Comparison of ENCODE assay signal across 29 cellular contexts in the genomic region with DNA sequence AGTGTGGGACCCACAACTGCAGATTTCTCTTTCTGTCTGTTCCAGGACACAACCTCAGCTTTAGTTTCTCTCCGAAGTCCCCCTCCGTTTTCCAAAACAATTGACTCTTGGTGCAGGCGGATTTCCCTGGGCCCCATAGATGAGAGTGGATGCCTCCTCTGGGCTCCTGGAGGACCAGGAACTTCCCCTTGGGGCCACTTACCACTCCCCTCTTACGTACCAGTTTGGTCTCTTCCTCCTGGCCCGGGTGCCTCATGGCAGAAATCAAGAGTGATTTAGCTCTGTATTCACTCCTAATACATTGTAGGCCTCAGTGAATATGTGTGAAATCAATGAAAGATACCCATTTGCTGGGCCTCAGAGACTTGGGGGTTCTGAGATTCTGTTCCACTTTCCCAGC.
"Had no signal": no experiment of that assay in that cellular context is flagged by ENCODE, and none has a peak within 500 bp of the region (broad histone marks: within the 10 kb centered on the region; RNA-seq: fewer than 3 reads in every experiment).

No MANE protein-coding gene starts in this region.

- H3K27me3 ChIP-seq: colonic mucosa, gastrocnemius medialis, ovary, sigmoid colon, suprapubic skin, transverse colon, upper lobe of right lung, uterus had no signal

- H3K9me3 ChIP-seq: colonic mucosa, gastrocnemius medialis, mucosa of descending colon, ovary, psoas muscle, sigmoid colon, suprapubic skin, transverse colon, upper lobe of right lung, uterus had no signal

- H3K27ac Mint-ChIP-seq: dendritic cell treated with granulocyte-macrophage colony-stimulating factor and Interleukin-4, amounts not matched to agents 40 ng/mL and 50 ng/mL, for 4 days; endodermal cell; mesothelial cell of epicardium; nephron progenitor cell had no signal

- H3K27me3 Mint-ChIP-seq: dendritic cell treated with granulocyte-macrophage colony-stimulating factor and Interleukin-4, amounts not matched to agents 40 ng/mL and 50 ng/mL, for 4 days; naive B cell; stimulated activated naive CD8-positive, alpha-beta T cell treated with anti-CD3 and anti-CD28 coated beads, Interleukin-15, amount 100 ng/mL, for 72 hours had no signal

- H3K9me3 Mint-ChIP-seq: dendritic cell treated with granulocyte-macrophage colony-stimulating factor and Interleukin-4, amounts not matched to agents 40 ng/mL and 50 ng/mL, for 4 days; endodermal cell; mesothelial cell of epicardium; naive B cell; nephron progenitor cell; stimulated activated effector memory CD8-positive, alpha-beta T cell treated with anti-CD3 and anti-CD28 coated beads, Interleukin-12 subunit alpha, Interleukin-12 subunit beta, amount 100 ng/mL, for 72 hours; stimulated activated naive CD8-positive, alpha-beta T cell treated with anti-CD3 and anti-CD28 coated beads, Interleukin-15, amount 100 ng/mL, for 72 hours had no signal

- ATAC-seq: esophagus mucosa; gastrocnemius medialis; left lobe of liver; mucosa of descending colon; psoas muscle; right cardiac atrium; stimulated activated effector memory CD8-positive, alpha-beta T cell treated with anti-CD3 and anti-CD28 coated beads, Interleukin-12 subunit alpha, Interleukin-12 subunit beta, amount 100 ng/mL, for 72 hours; stimulated activated naive CD8-positive, alpha-beta T cell treated with anti-CD3 and anti-CD28 coated beads, Interleukin-15, amount 100 ng/mL, for 72 hours; upper lobe of right lung had no signal

- H3K4me3 Mint-ChIP-seq: dendritic cell treated with granulocyte-macrophage colony-stimulating factor and Interleukin-4, amounts not matched to agents 40 ng/mL and 50 ng/mL, for 4 days; endodermal cell; mesothelial cell of epicardium; naive B cell; nephron progenitor cell; stimulated activated effector memory CD8-positive, alpha-beta T cell treated with anti-CD3 and anti-CD28 coated beads, Interleukin-12 subunit alpha, Interleukin-12 subunit beta, amount 100 ng/mL, for 72 hours; stimulated activated naive CD8-positive, alpha-beta T cell treated with anti-CD3 and anti-CD28 coated beads, Interleukin-15, amount 100 ng/mL, for 72 hours had no signal

- H3K4me1 Mint-ChIP-seq: mesothelial cell of epicardium, nephron progenitor cell had no signal

- H3K36me3 ChIP-seq: ovary, uterus had no signal

- DNase-seq: colonic mucosa; effector CD8-positive, alpha-beta T cell; endodermal cell; foreskin fibroblast; gastrocnemius medialis; kidney; mesenchymal stem cell; mucosa of descending colon; naive B cell; nephron progenitor cell; nucleus accumbens; ovary; posterior cingulate gyrus; psoas muscle; right cardiac atrium; sigmoid colon; stimulated activated CD4-positive, alpha-beta T cell treated with anti-CD3 and anti-CD28 coated beads, Interleukin-2, amount 100 ng/mL, for 24 hours; stimulated activated CD4-positive, alpha-beta T cell treated with anti-CD3 and anti-CD28 coated beads, Interleukin-4, amount 100 ng/mL, for 24 hours; stimulated activated naive CD8-positive, alpha-beta T cell treated with anti-CD3 and anti-CD28 coated beads, Interleukin-15, amount 100 ng/mL, for 72 hours; transverse colon; upper lobe of right lung; uterus had no signal

- H3K4me3 ChIP-seq: colonic mucosa, gastrocnemius medialis, lung, mucosa of descending colon, ovary, psoas muscle, sigmoid colon, suprapubic skin, transverse colon, upper lobe of right lung, uterus had no signal
